ENCODE assay signal across 1 cellular context in the genomic region with DNA sequence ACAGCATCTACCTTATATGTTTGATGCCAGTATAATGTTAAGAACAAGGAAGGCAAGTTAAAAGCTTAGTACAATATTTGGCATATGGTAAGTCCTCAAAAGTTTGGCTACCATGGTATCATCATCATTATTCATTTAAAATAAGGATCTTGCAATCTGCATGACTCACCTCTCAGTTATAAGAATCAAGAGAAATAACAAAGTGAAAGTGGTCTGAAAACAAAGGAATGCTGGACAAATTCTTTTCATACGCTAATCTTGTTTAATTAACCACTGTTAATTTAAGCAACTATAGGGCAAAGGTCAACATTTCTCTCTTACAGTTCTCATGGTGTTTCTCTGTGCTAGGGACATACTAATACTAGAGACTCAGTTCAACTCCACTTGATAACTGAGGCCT.
A peak's percentile ranks its signal among the peaks of the same experiment; 100 is the strongest.
TF ChIP-seq lines count a peak whose summit lies in the region.

No MANE protein-coding gene starts in this region.

TF ChIP-seq in endothelial cell of umbilical vein, 7 proteins besides CTCF, POLR2A, EP300 and RAD21:
- TF ChIP-seq GATA2 (IDR thresholded peaks at IDR 0.05; ENCODE audit: insufficient read depth, insufficient read length, low read depth, low read length): no peak
- TF ChIP-seq JUN (IDR thresholded peaks at IDR 0.05; ENCODE audit: borderline replicate concordance, insufficient read depth, insufficient read length, low read depth): peak; percentile 18
